Comparison of ENCODE assay signal across 12 cellular contexts in genomic region chr17:9837551-9838471, GRCh38. TPM values are rescaled to one million over a fixed set of nuclear protein-coding genes. Genes with fewer than 3 reads are reported as not detected.
DNase-seq lines count a peak whose midpoint lies in the region; ATAC-seq, FAIRE-seq and TF ChIP-seq lines count a peak whose summit lies in the region.
"Had no signal": no experiment of that assay in that cellular context is flagged by ENCODE, and none has a peak within 500 bp of the region (broad histone marks: within the 10 kb centered on the region; RNA-seq: fewer than 3 reads in every experiment).

No MANE protein-coding gene starts in this region.

- BruUV-seq in IMR-90 (replicated peaks; lab: Mats Ljungman, UMichigan), result no TSS peak

- H3K4ac ChIP-seq in IMR-90 (ENCODE audit: low read depth, low read length), result peak overlapping the region; percentile 76; the same call in 1 of the 2 replicates

- peak overlapping the region; percentile 30 for H2BK5ac ChIP-seq in IMR-90 (ENCODE audit: low read depth, low read length, poor library complexity, severe bottlenecking)

- TF ChIP-seq RAD21 in IMR-90 (IDR thresholded peaks at IDR 0.05; ENCODE audit: low read length), result no peak

- H3K9ac ChIP-seq in IMR-90 (ENCODE audit: low read depth, low read length), result no peak overlapping the region; the same call in none of the 2 replicates

- dilution Hi-C loops in IMR-90 (cut with HindIII; ENCODE audit: low sequenced_read_pairs, unreplicated experiment), result no loop called here

- H2AFZ ChIP-seq in IMR-90 (replicated peaks; ENCODE audit: low read length, poor library complexity), result peak overlapping the region; percentile 29

- TF ChIP-seq CTCF in IMR-90 (conservative IDR thresholded peaks at IDR 0.05; ENCODE audit: low read depth, low read length) (no peak), lung (IDR thresholded peaks at IDR 0.05; ENCODE audit: control extremely low read depth, extremely low read depth) (no peak)

- H4K91ac ChIP-seq in IMR-90 (ENCODE audit: insufficient read depth, low read depth, low read length), result peak overlapping the region; percentile 57

- TF ChIP-seq POLR2A in IMR-90 (IDR thresholded peaks at IDR 0.05; ENCODE audit: low read depth, low read length), result no peak

- H2BK20ac ChIP-seq in IMR-90 (ENCODE audit: low read depth, low read length), result peak overlapping the region; percentile 54; the same call in 1 of the 2 replicates

- H2BK15ac ChIP-seq in IMR-90 (ENCODE audit: low read depth, low read length), result peak overlapping the region; percentile 76; the same call in 2 of the 3 replicates

- H3K27me3 ChIP-seq in IMR-90 (ENCODE audit: control insufficient read depth, insufficient read depth, low read length) (no peaks in the 10 kb centered on the region), lung (ENCODE audit: control insufficient read depth, insufficient read depth) (no peaks in the 10 kb centered on the region)
- H3K27me3 ChIP-seq: cardiac muscle cell had no signal

- H3K36me3 ChIP-seq in IMR-90 (ENCODE audit: control insufficient read depth, insufficient read depth, low read length) (no peaks in the 10 kb centered on the region), lung (ENCODE audit: control insufficient read depth in 2 of 2, insufficient read depth in 2 of 2, low read length in 2 of 2) (no peaks in the 10 kb centered on the region)
- H3K36me3 ChIP-seq: cardiac muscle cell had no signal

- H3K4me1 ChIP-seq in IMR-90 (ENCODE audit: control insufficient read depth, insufficient read depth, low read length) (peaks cover 14% of the 10 kb centered on the region), lung (ENCODE audit: control insufficient read depth in 2 of 2, insufficient read depth in 2 of 2, low read length in 2 of 2) (no peaks in the 10 kb centered on the region)

- peak overlapping the region; percentile 49 for H2BK120ac ChIP-seq in IMR-90 (ENCODE audit: low read depth, low read length)

- H3K4me2 ChIP-seq in IMR-90 (ENCODE audit: low read depth, low read length), result peak overlapping the region; percentile 32; the same call in 1 of the 2 replicates

- no peak overlapping the region for H3K4me3 ChIP-seq in IMR-90 (ENCODE audit: insufficient read depth, low read depth, low read length)
- H3K4me3 ChIP-seq in lung, result no peak overlapping the region
- H3K4me3 ChIP-seq: cardiac muscle cell had no signal

- WGBS in IMR-90 (ENCODE audit: extremely low coverage in 2 of 2, insufficient read length in 1 of 2), 2 experiments, result no CpG with 5 or more reads among the region's 11 CpGs
- 70 to 79% methylated on average over 11 of the region's 11 CpGs for WGBS in lung, 2 donors

- in situ Hi-C loops in IMR-90 (cut with MboI; ENCODE audit: low sequenced_read_pairs), result no loop called here

- H3K79me1 ChIP-seq in IMR-90 (ENCODE audit: low read depth in 1 of 2, low read length in 2 of 2), result no peaks in the 10 kb centered on the region

- peaks cover 4% of the 10 kb centered on the region; the same call in 1 of the 2 replicates for H3K9me1 ChIP-seq in IMR-90 (ENCODE audit: insufficient read depth, low read length)

- H4K20me1 ChIP-seq in IMR-90 (ENCODE audit: insufficient read depth, low read length), result no peaks in the 10 kb centered on the region

- no peak overlapping the region for H3K14ac ChIP-seq in IMR-90 (replicated peaks; ENCODE audit: low read depth, low read length)

- H4K5ac ChIP-seq in IMR-90 (ENCODE audit: low read depth, low read length), result peak overlapping the region; percentile 64

- peak overlapping the region; percentile 80 for H3K18ac ChIP-seq in IMR-90 (ENCODE audit: low read depth, low read length)

- POLR2A ChIA-PET in IMR-90 (lab: Charles Lee; ENCODE audit: unreplicated experiment), result no interaction called here

- H3K27ac ChIP-seq in IMR-90 (ENCODE audit: insufficient read depth, low read length) (peak overlapping the region; percentile 60), lung (ENCODE audit: low read depth in 1 of 2, low read length in 1 of 2) (no peak overlapping the region)
- H3K27ac ChIP-seq: cardiac muscle cell had no signal

- H3K9me3 ChIP-seq in IMR-90 (ENCODE audit: control insufficient read depth, insufficient read depth, low read length) (no peaks in the 10 kb centered on the region), lung (ENCODE audit: control insufficient read depth in 2 of 2, insufficient read depth in 1 of 2, low read length in 1 of 2) (no peaks in the 10 kb centered on the region)

- no peak overlapping the region for H3K56ac ChIP-seq in IMR-90 (ENCODE audit: extremely low read depth, insufficient read depth, low read length)

- CTCF ChIA-PET in IMR-90 (lab: Yijun Ruan, JAX), result interaction anchor here (0.7 to 1.3 kb wide), 3 partner anchors 63 to 521 kb away, joined by 3 to 5 read pairs (median 3); no protein-coding TSS in a partner anchor

- H3K23ac ChIP-seq in IMR-90 (ENCODE audit: low read depth, low read length), result no peak overlapping the region

- no peak overlapping the region for H2AK9ac ChIP-seq in IMR-90 (replicated peaks; ENCODE audit: low read depth, low read length, poor library complexity)

- no peak for FAIRE-seq in urothelium cell line (lab: Jason Lieb, UNC)

- peak; percentile 44 for ATAC-seq in IMR-90 (ENCODE audit: low read depth)
- peak; percentile 36 for ATAC-seq in lung (ENCODE audit: insufficient read depth, low FRiP score)
- ATAC-seq in GM19324 (IDR thresholded peaks at IDR 0.05; ENCODE audit: low FRiP score, unreplicated experiment), result no peak
- ATAC-seq: activated CD8-positive, alpha-beta T cell treated with anti-CD3 and anti-CD28 coated beads for 36 hours; Panc1 had no signal

- intact Hi-C loops in IMR-90 (cut with micrococcal nuclease), result no loop called here

- DNase-seq in IMR-90 (peak; percentile 85), ecto neural progenitor cell (ENCODE audit: low spot score) (peak; percentile 23), lung (ENCODE audit: low spot score) (no peak), urothelium cell line (ENCODE audit: low spot score) (peak; percentile 49), NCI-H446 (lab: John Stamatoyannopoulos, UW) (no peak), SHP77 (lab: John Stamatoyannopoulos, UW) (no peak)
- DNase-seq: activated CD8-positive, alpha-beta T cell treated with anti-CD3 and anti-CD28 coated beads for 36 hours; NCI-H2081 had no signal

- H4K8ac ChIP-seq in IMR-90 (ENCODE audit: low read depth in 2 of 2, low read length in 2 of 2), result peak overlapping the region; percentile 31 to 40; a peak in 2 of 4 replicates

- H2AK5ac ChIP-seq in IMR-90 (ENCODE audit: low read depth, low read length), result peak overlapping the region; percentile 11; the same call in 1 of the 2 replicates

TF ChIP-seq in IMR-90, 13 proteins besides CTCF, POLR2A, EP300 and RAD21:
- TF ChIP-seq FOS (IDR thresholded peaks at IDR 0.05; ENCODE audit: low read depth, low read length), result no peak
- peak; percentile 26; the same call in 1 of the 2 replicates for TF ChIP-seq CEBPB (IDR thresholded peaks at IDR 0.05; ENCODE audit: low read depth, low read length)
- TF ChIP-seq SMC3 (IDR thresholded peaks at IDR 0.05; ENCODE audit: low read depth, low read length), result no peak
- TF ChIP-seq MAZ (IDR thresholded peaks at IDR 0.05; ENCODE audit: borderline replicate concordance, low read depth, low read length), result no peak
- no peak for TF ChIP-seq CHD1 (IDR thresholded peaks at IDR 0.05; ENCODE audit: low read depth, low read length)
- peak; percentile 73; the same call in 1 of the 2 replicates for TF ChIP-seq NFE2L2 (IDR thresholded peaks at IDR 0.05; ENCODE audit: low read depth, low read length)
- no peak for TF ChIP-seq USF2 (IDR thresholded peaks at IDR 0.05; ENCODE audit: low read depth, low read length)
- no peak for TF ChIP-seq MXI1 (IDR thresholded peaks at IDR 0.05; ENCODE audit: borderline replicate concordance, low read depth, low read length)
- TF ChIP-seq BHLHE40 (IDR thresholded peaks at IDR 0.05; ENCODE audit: low read depth, low read length), result no peak
- no peak for TF ChIP-seq ELK1 (IDR thresholded peaks at IDR 0.05; ENCODE audit: borderline replicate concordance, low read depth, low read length)
TF ChIP-seq in IMR-90: peak in this region for 2.

RNA-seq across cellular contexts. Expression of gene GLP2R, which starts 12.1 kb away (rescaled TPM):
- under 0.01 TPM in 1 of 2 replicates, not detected in the other for total RNA-seq in IMR-90 (2012; rRNA removed)
- 0.07 and 0.09 TPM in 2 replicates for polyA plus RNA-seq in IMR-90 (2012; rRNA removed)
- 0.02 TPM in 1 of 2 replicates, not detected in the other for polyA plus RNA-seq in IMR-90 (2012; cell fraction: cytosol; rRNA removed)
- polyA plus RNA-seq in IMR-90 (2012; cell fraction: nucleus; rRNA removed; ENCODE audit: low replicate concordance), result 0.06 TPM in 1 of 2 replicates, not detected in the other
- 1 to 10 TPM in 1 of 2 donors, under 1 TPM in 1; 0.86 to 1.6 TPM for total RNA-seq in lung
- polyA plus RNA-seq in lung, result under 1 TPM; 0.11 to 0.22 TPM
- total RNA-seq: activated CD8-positive, alpha-beta T cell treated with anti-CD3 and anti-CD28 coated beads for 36 hours; cardiac muscle cell; HT-29 had no signal

RNA-seq across cellular contexts. Expression of gene GSG1L2, which starts 15.9 kb away (rescaled TPM):
- total RNA-seq in IMR-90 (2012; rRNA removed), result not detected in 2 replicates
- polyA plus RNA-seq in IMR-90 (2012; rRNA removed), result not detected in 2 replicates
- not detected in 2 replicates for polyA plus RNA-seq in IMR-90 (2012; cell fraction: cytosol; rRNA removed)
- polyA plus RNA-seq in IMR-90 (2012; cell fraction: nucleus; rRNA removed; ENCODE audit: low replicate concordance), result not detected in 2 replicates
- total RNA-seq in lung, result not detected
- polyA plus RNA-seq in lung, result not detected
- total RNA-seq: activated CD8-positive, alpha-beta T cell treated with anti-CD3 and anti-CD28 coated beads for 36 hours; cardiac muscle cell; HT-29 had no signal
- polyA plus RNA-seq: cardiac muscle cell had no signal

RNA-seq across cellular contexts. Expression of gene DHRS7C, which starts 46.4 kb away (rescaled TPM):
- not detected in 2 replicates for total RNA-seq in IMR-90 (2012; rRNA removed)
- not detected in 2 replicates for polyA plus RNA-seq in IMR-90 (2012; rRNA removed)
- not detected in 2 replicates for polyA plus RNA-seq in IMR-90 (2012; cell fraction: cytosol; rRNA removed)
- polyA plus RNA-seq in IMR-90 (2012; cell fraction: nucleus; rRNA removed; ENCODE audit: low replicate concordance), result not detected in 2 replicates
- not detected for total RNA-seq in lung
- polyA plus RNA-seq in lung, result not detected
- total RNA-seq: activated CD8-positive, alpha-beta T cell treated with anti-CD3 and anti-CD28 coated beads for 36 hours; HT-29 had no signal
- polyA plus RNA-seq: cardiac muscle cell had no signal

Comparison
In these comparisons a context has a peak if more than half of its experiments do, and no peak if none do; other contexts are left out.
1. DNase-seq: peak in IMR-90 (single experiment), ecto neural progenitor cell (single experiment) and urothelium cell line (single experiment); none in lung (single experiment), NCI-H446 (0 of 2) and SHP77 (0 of 2).